11 cellular contexts compared by ENCODE assay signal in genomic region chr9:125559194-125559593, GRCh38.
"Had no signal": no experiment of that assay in that cellular context is flagged by ENCODE, and none has a peak within 500 bp of the region (broad histone marks: within the 10 kb centered on the region; RNA-seq: fewer than 3 reads in every experiment).

No MANE protein-coding gene starts in this region.

- H3K4me3 ChIP-seq: body of pancreas, sigmoid colon had no signal

- H3K27me3 ChIP-seq: body of pancreas, foreskin keratinocyte, sigmoid colon had no signal

- H3K27me3 Mint-ChIP-seq: activated CD4-positive, alpha-beta T cell treated with anti-CD3 and anti-CD28 coated beads, Interleukin-2, amount 10 ng/mL, durations not matched to agents 7 days and 5 days; activated naive CD8-positive, alpha-beta T cell; type B pancreatic cell had no signal

- H3K4me1 ChIP-seq: body of pancreas, foreskin keratinocyte had no signal

- H3K27ac Mint-ChIP-seq: activated CD4-positive, alpha-beta T cell treated with anti-CD3 and anti-CD28 coated beads, Interleukin-2, amount 10 ng/mL, durations not matched to agents 7 days and 5 days; activated T-cell treated with anti-CD3 and anti-CD28 coated beads, Interleukin-2, amount 50 U/mL, for 72 hours; natural killer cell; type B pancreatic cell had no signal

- H3K9me3 Mint-ChIP-seq: activated CD4-positive, alpha-beta T cell treated with anti-CD3 and anti-CD28 coated beads, Interleukin-2, amount 10 ng/mL, durations not matched to agents 7 days and 5 days; activated T-cell treated with anti-CD3 and anti-CD28 coated beads, Interleukin-2, amount 50 U/mL, for 72 hours; natural killer cell; type B pancreatic cell had no signal

- H3K4me3 Mint-ChIP-seq: activated CD4-positive, alpha-beta T cell treated with anti-CD3 and anti-CD28 coated beads, Interleukin-2, amount 10 ng/mL, durations not matched to agents 7 days and 5 days; activated naive CD8-positive, alpha-beta T cell; activated T-cell treated with anti-CD3 and anti-CD28 coated beads, Interleukin-2, amount 50 U/mL, for 72 hours; natural killer cell; type B pancreatic cell had no signal

- H3K36me3 Mint-ChIP-seq: natural killer cell had no signal

- DNase-seq: activated CD8-positive, alpha-beta memory T cell treated with anti-CD3 and anti-CD28 coated beads, Interleukin-2, amount 50 U/mL, for 48 hours; activated gamma-delta T cell; effector CD8-positive, alpha-beta T cell had no signal

- H3K27ac ChIP-seq: body of pancreas, foreskin keratinocyte had no signal

- H3K9me3 ChIP-seq: body of pancreas, sigmoid colon had no signal
